8 cellular contexts compared by ENCODE assay signal in the genomic region with DNA sequence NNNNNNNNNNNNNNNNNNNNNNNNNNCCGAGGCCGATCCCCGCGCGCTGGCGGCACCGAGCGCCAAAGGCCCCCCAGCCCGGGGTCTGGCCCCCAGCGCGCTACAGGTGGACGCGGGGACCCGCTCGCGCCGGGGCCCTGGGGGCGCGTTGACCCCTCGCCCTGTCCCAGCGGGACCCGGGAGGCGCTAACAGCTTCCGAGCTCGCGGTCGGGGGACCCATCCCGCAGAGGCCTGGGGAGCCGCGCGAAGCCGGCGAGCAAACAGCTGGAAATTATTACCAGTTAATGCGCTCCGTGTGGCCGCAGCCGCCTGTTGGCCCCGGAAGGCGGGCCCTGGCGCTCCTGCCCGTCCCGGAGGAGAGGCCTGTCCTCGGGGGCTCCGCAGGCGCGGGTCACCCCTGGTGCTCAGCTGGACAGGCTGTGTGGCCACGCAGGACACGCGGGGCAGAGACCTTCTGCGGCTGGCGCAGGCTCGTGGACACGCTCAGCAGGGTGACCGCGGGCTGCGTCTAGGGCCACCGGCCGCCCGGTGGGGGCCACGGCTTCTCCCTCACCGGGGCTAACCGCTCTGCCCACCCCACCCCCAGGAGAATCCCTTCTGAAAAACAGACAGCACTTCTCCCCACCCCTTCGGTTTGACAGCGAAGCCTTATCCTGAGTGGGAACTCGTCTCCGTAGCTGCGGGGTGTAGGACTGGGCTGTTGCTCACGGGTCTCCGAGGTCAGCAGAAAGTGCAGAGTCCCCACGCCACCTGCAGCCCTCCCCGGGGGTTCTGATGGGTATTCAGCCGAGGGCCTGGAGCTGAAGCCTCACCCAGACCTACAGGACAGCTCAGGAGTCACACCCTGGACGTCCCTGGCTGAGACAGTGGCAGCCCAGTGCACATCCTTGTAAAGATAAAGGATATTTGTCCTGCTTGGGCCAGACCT. TPM values are rescaled to one million over a fixed set of nuclear protein-coding genes. Genes with fewer than 3 reads are reported as not detected.
DNase-seq lines count a peak whose midpoint lies in the region; ATAC-seq and TF ChIP-seq lines count a peak whose summit lies in the region.

No MANE protein-coding gene starts in this region.

- ATAC-seq in GM21423 (IDR thresholded peaks at IDR 0.05; ENCODE audit: unreplicated experiment): peak; percentile 37

- no peak for TF ChIP-seq CTCF in epithelial cell of proximal tubule (conservative IDR thresholded peaks at IDR 0.05; ENCODE audit: low read depth, low read length)
- no peak for TF ChIP-seq CTCF in vagina (IDR thresholded peaks at IDR 0.05)

- H3K9ac ChIP-seq in mucosa of stomach (ENCODE audit: low read length): peak overlapping the region; percentile 2

- H3K36me3 ChIP-seq in mucosa of stomach (ENCODE audit: control insufficient read depth, insufficient read depth, low read length): no peaks in the 10 kb centered on the region
- no peaks in the 10 kb centered on the region for H3K36me3 ChIP-seq in vagina

- intact Hi-C loops in vagina (cut with DNase I): no loop called here

- H3K4me3 ChIP-seq in epithelial cell of proximal tubule (ENCODE audit: low read depth, low read length) (peak overlapping the region; percentile 49), mucosa of stomach (ENCODE audit: low read length) (no peak overlapping the region), vagina (peak overlapping the region; percentile 46 to 54)

- no peaks in the 10 kb centered on the region for H3K9me3 ChIP-seq in mucosa of stomach (ENCODE audit: control insufficient read depth, low read length)
- H3K9me3 ChIP-seq in vagina: no peaks in the 10 kb centered on the region

- peaks cover 26% of the 10 kb centered on the region for H3K27me3 ChIP-seq in mucosa of stomach (ENCODE audit: control insufficient read depth, insufficient read depth, low read length)
- no peaks in the 10 kb centered on the region for H3K27me3 ChIP-seq in vagina

- peak overlapping the region; percentile 70 for H3K27ac ChIP-seq in vagina

- H3K4me1 ChIP-seq in mucosa of stomach (ENCODE audit: control insufficient read depth, insufficient read depth, low read length) (peaks cover 12% of the 10 kb centered on the region), vagina (peaks cover 20% of the 10 kb centered on the region)

- peak; percentile 8 for DNase-seq in activated CD4-positive, alpha-beta T cell treated with anti-CD3 and anti-CD28 coated beads, Interleukin-2, amount 50 U/mL, for 1 hour
- DNase-seq in epithelial cell of proximal tubule (ENCODE audit: low read depth): no peak
- DNase-seq in vagina (ENCODE audit: extremely low spot score in 2 of 2): no peak
- DNase-seq in HPDE6-E6E7 (ENCODE audit: extremely low spot score): no peak
- DNase-seq in NCI-H526 treated with DMSO at 0.1 percent for 48 hours (lab: John Stamatoyannopoulos, UW): no peak
- DNase-seq in NCI-H1048 (lab: John Stamatoyannopoulos, UW): no peak

- TF ChIP-seq POLR2A in vagina (IDR thresholded peaks at IDR 0.05): no peak

RNA-seq across cellular contexts. Expression of a gene that starts 45.6 kb away (rescaled TPM):
- 32.6 and 56.8 TPM in 2 replicates for total RNA-seq in epithelial cell of proximal tubule
- 12.5 TPM for total RNA-seq in vagina
